ENCODE assay signal across 8 cellular contexts in the genomic region with DNA sequence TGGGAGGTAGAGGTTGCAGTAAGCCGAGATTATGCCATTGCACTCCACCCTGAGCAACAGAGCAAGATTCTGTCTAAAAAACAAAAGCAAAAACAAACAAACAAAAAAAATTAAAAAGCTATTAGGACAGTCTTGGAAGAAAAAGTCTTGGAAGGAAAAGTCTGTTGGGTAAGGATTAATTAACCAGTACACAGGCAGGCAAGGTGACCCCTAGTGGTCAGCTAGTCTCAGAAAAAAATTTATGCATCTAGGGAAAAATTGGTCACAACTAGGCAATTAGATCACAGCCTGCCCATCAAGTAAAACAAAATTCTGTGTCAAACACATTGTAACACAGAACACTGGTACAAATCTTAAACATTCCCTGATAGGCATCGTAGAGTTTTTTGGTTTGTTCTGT. TPM values are rescaled to one million over a fixed set of nuclear protein-coding genes. Genes with fewer than 3 reads are reported as not detected.
DNase-seq lines count a peak whose midpoint lies in the region; ATAC-seq and TF ChIP-seq lines count a peak whose summit lies in the region.

No MANE protein-coding gene starts in this region.

- no peak for TF ChIP-seq POLR2A in tibial nerve (IDR thresholded peaks at IDR 0.05)
- no peak for TF ChIP-seq POLR2A in gastrocnemius medialis (IDR thresholded peaks at IDR 0.05)

- no peaks in the 10 kb centered on the region for H3K9me3 ChIP-seq in tibial nerve
- H3K9me3 ChIP-seq in gastrocnemius medialis, result no peaks in the 10 kb centered on the region

- WGBS in tibial nerve, 2 donors, result 72 to 80% methylated on average over 2 of the region's 2 CpGs

- H3K36me3 ChIP-seq in tibial nerve (no peaks in the 10 kb centered on the region), gastrocnemius medialis (no peaks in the 10 kb centered on the region)

- no peak overlapping the region for H3K4me3 ChIP-seq in HL-60 (replicated peaks; ENCODE audit: insufficient read depth, low read length)
- H3K4me3 ChIP-seq in tibial nerve, result no peak overlapping the region
- H3K4me3 ChIP-seq in gastrocnemius medialis, result no peak overlapping the region

- in situ Hi-C loops in gastrocnemius medialis (cut with MboI; ENCODE audit: low sequenced_read_pairs in 4 of 4), result no loop called here

- TF ChIP-seq EP300 in tibial nerve (IDR thresholded peaks at IDR 0.05), result no peak

- DNase-seq in DMS53 (lab: John Stamatoyannopoulos, UW) (peak; percentile 71), HL-60 (ENCODE audit: low read depth in 1 of 2, low spot score in 1 of 2) (peak in 1 of 2 experiments; percentile 24), T follicular helper cell (ENCODE audit: low read depth) (peak; percentile 1), globus pallidus (ENCODE audit: low spot score) (peak; percentile 45), tibial nerve (ENCODE audit: low spot score in 2 of 2) (no peak), gastrocnemius medialis (no peak)

- H3K27ac ChIP-seq in HL-60 (replicated peaks) (no peak overlapping the region), tibial nerve (no peak overlapping the region), gastrocnemius medialis (no peak overlapping the region)

- no peaks in the 10 kb centered on the region for H3K4me1 ChIP-seq in tibial nerve
- H3K4me1 ChIP-seq in gastrocnemius medialis, result no peaks in the 10 kb centered on the region

- intact Hi-C loops in gastrocnemius medialis (cut with DNase I; ENCODE audit: low total_unique reads), result no loop called here

- peak; percentile 1 for TF ChIP-seq CTCF in HL-60 (IDR thresholded peaks at IDR 0.05; ENCODE audit: insufficient read depth, low read length)
- TF ChIP-seq CTCF in tibial nerve (IDR thresholded peaks at IDR 0.05), result peak; percentile 26 to 52 (median 45)
- peak in 2 of 5 experiments; percentile 51 to 59 for TF ChIP-seq CTCF in gastrocnemius medialis (IDR thresholded peaks at IDR 0.05 in 4 of 5, conservative IDR thresholded peaks at IDR 0.05 in 1 of 5)

- no peak for ATAC-seq in gastrocnemius medialis
- ATAC-seq in GM19328 (IDR thresholded peaks at IDR 0.05; ENCODE audit: unreplicated experiment), result no peak
- no peak for ATAC-seq in GM19397 (IDR thresholded peaks at IDR 0.05; ENCODE audit: unreplicated experiment)

- H3K27me3 ChIP-seq in HL-60 (ENCODE audit: insufficient read depth, poor library complexity, severe bottlenecking) (no peaks in the 10 kb centered on the region), tibial nerve (peaks cover 0 to 15% of the 10 kb centered on the region in 2 donors), gastrocnemius medialis (peaks cover 0 to 11% (median 4%) of the 10 kb centered on the region in 3 donors)

RNA-seq across cellular contexts. Expression of a gene that starts 6.7 kb away (rescaled TPM):
- not detected for total RNA-seq in tibial nerve
- 1 to 10 TPM in 1 of 4 donors, under 1 TPM in 1, not detected in 2; 0.22 to 3.9 TPM for total RNA-seq in gastrocnemius medialis

RNA-seq across cellular contexts. Expression of a gene that starts 43.6 kb away (rescaled TPM):
- total RNA-seq in tibial nerve, result 10 to 100 TPM; 25.7 to 37.2 (median 27.9) TPM
- total RNA-seq in gastrocnemius medialis, result 10 to 100 TPM; 18.1 to 36.3 (median 29.1) TPM

Comparison
In these comparisons a context has a peak if more than half of its experiments do, and no peak if none do; other contexts are left out.
1. DNase-seq: peak in DMS53 (single experiment), T follicular helper cell (single experiment) and globus pallidus (single experiment); none in tibial nerve (0 of 2) and gastrocnemius medialis (0 of 2).